Comparison of ENCODE assay signal across 8 cellular contexts in genomic region chr15:87672309-87672897, GRCh38.
A peak's percentile ranks its signal among the peaks of the same experiment; 100 is the strongest.
DNase-seq lines count a peak whose midpoint lies in the region; ATAC-seq and TF ChIP-seq lines count a peak whose summit lies in the region.

No MANE protein-coding gene starts in this region.

- no peaks in the 10 kb centered on the region for H3K9me2 ChIP-seq in SK-N-SH

- H3K27ac ChIP-seq in SK-N-SH (ENCODE audit: low read depth in 2 of 2, low read length in 1 of 2) (no peak overlapping the region; a peak in 1 of 4 replicates), testis (no peak overlapping the region)

- peaks cover 27% of the 10 kb centered on the region for H3K9me3 Mint-ChIP-seq in activated CD4-positive, alpha-beta memory T cell treated with anti-CD3 and anti-CD28 coated beads for 36 hours

- H3K4me1 ChIP-seq in SK-N-SH (ENCODE audit: control insufficient read depth in 1 of 2, insufficient read depth in 2 of 2, low read depth in 1 of 2, low read length in 1 of 2) (peaks cover 0 to 12% of the 10 kb centered on the region in 2 experiments; a peak in 2 of 4 replicates), testis (no peaks in the 10 kb centered on the region)

- H3K36me3 Mint-ChIP-seq in activated CD4-positive, alpha-beta memory T cell treated with anti-CD3 and anti-CD28 coated beads for 36 hours = peaks cover 6% of the 10 kb centered on the region

- H3K79me2 ChIP-seq in SK-N-SH (ENCODE audit: insufficient read depth) = no peaks in the 10 kb centered on the region

- no peaks in the 10 kb centered on the region for H4K20me1 ChIP-seq in SK-N-SH (ENCODE audit: insufficient read depth)

- no peak for TF ChIP-seq POLR2A in testis (IDR thresholded peaks at IDR 0.05)

- peak; percentile 72 for TF ChIP-seq CTCF in SK-N-SH (IDR thresholded peaks at IDR 0.05)
- peak in 2 of 3 experiments; percentile 54 to 64 for TF ChIP-seq CTCF in testis (IDR thresholded peaks at IDR 0.05)

- H3K27ac Mint-ChIP-seq in activated CD4-positive, alpha-beta memory T cell treated with anti-CD3 and anti-CD28 coated beads for 36 hours = no peak overlapping the region

- 15% methylated on average over 4 of the region's 4 CpGs for WGBS in SK-N-SH (ENCODE audit: low lambda C conversion rate)
- 35 to 39% methylated on average over 4 of the region's 4 CpGs for WGBS in testis, 2 donors

- ATAC-seq in left cardiac atrium = peak; percentile 8 to 33

- H3K4me3 Mint-ChIP-seq in activated CD4-positive, alpha-beta memory T cell treated with anti-CD3 and anti-CD28 coated beads for 36 hours = no peak overlapping the region

- no peak overlapping the region for H2AFZ ChIP-seq in SK-N-SH (ENCODE audit: low read depth)

- peak; percentile 55 for DNase-seq in DMS 273 (lab: John Stamatoyannopoulos, UW; ENCODE audit: unreplicated experiment)
- no peak for DNase-seq in DMS 273 treated with DMSO at 0.1 percent for 48 hours (lab: John Stamatoyannopoulos, UW)
- DNase-seq in SK-N-SH = peak; percentile 27
- peak; percentile 23 for DNase-seq in left cardiac atrium
- DNase-seq in testis = peak; percentile 56
- no peak for DNase-seq in NCI-H1436 (lab: John Stamatoyannopoulos, UW)
- no peak for DNase-seq in activated CD4-positive, alpha-beta memory T cell treated with anti-CD3 and anti-CD28 coated beads for 36 hours
- DNase-seq in 8988T = no peak

- no peak for TF ChIP-seq EP300 in SK-N-SH (IDR thresholded peaks at IDR 0.05; ENCODE audit: borderline replicate concordance in 1 of 2, low read depth in 1 of 2, low read length in 1 of 2)

- CTCF ChIA-PET in SK-N-SH (lab: Yijun Ruan, JAX) = interaction anchor here (1.0 to 2.8 kb wide), 8 partner anchors 10 to 603 kb away, joined by 3 to 7 read pairs (median 4); no protein-coding TSS in a partner anchor
- CTCF ChIA-PET in activated CD4-positive, alpha-beta memory T cell treated with anti-CD3 and anti-CD28 coated beads for 36 hours (lab: Charles Lee) = no interaction called here

- no peak overlapping the region for H3K4me2 ChIP-seq in SK-N-SH

- no peak overlapping the region for H3K4me3 ChIP-seq in SK-N-SH (ENCODE audit: low read depth in 2 of 2, low read length in 1 of 2)
- no peak overlapping the region for H3K4me3 ChIP-seq in testis

- peaks cover 2% of the 10 kb centered on the region for H3K27me3 Mint-ChIP-seq in activated CD4-positive, alpha-beta memory T cell treated with anti-CD3 and anti-CD28 coated beads for 36 hours

- H3F3A ChIP-seq in SK-N-SH (replicated peaks; ENCODE audit: insufficient read depth) = no peaks in the 10 kb centered on the region

- H3K27me3 ChIP-seq in SK-N-SH (ENCODE audit: insufficient read depth) = no peaks in the 10 kb centered on the region
- no peaks in the 10 kb centered on the region for H3K27me3 ChIP-seq in testis

- H3K36me3 ChIP-seq in SK-N-SH (replicated peaks in 1 of 2; ENCODE audit: control insufficient read depth in 1 of 2, insufficient read depth in 2 of 2, low read length in 1 of 2) (no peaks in the 10 kb centered on the region), testis (ENCODE audit: low read depth, missing control alignments) (no peaks in the 10 kb centered on the region)

- peak; percentile 76 for TF ChIP-seq RAD21 in SK-N-SH (IDR thresholded peaks at IDR 0.05; ENCODE audit: low read length)

- no peaks in the 10 kb centered on the region for H3K4me1 Mint-ChIP-seq in activated CD4-positive, alpha-beta memory T cell treated with anti-CD3 and anti-CD28 coated beads for 36 hours (ENCODE audit: low read depth)

- intact Hi-C loops in left cardiac atrium (cut with DNase I) = loop anchor here (5.0 to 10.0 kb wide), 2 partner anchors 572 to 575 kb away; no protein-coding TSS in a partner anchor
- intact Hi-C loops in testis (cut with DNase I; ENCODE audit: low total_unique reads) = loop anchor here (10.0 kb wide), 2 partner anchors 58 to 572 kb away; no protein-coding TSS in a partner anchor
- intact Hi-C loops in activated CD4-positive, alpha-beta memory T cell treated with anti-CD3 and anti-CD28 coated beads for 36 hours (cut with micrococcal nuclease) = no loop called here

- H3K9ac ChIP-seq in SK-N-SH = no peak overlapping the region

- POLR2A ChIA-PET in SK-N-SH (lab: Yijun Ruan, JAX) = no interaction called here
- POLR2A ChIA-PET in activated CD4-positive, alpha-beta memory T cell treated with anti-CD3 and anti-CD28 coated beads for 36 hours (lab: Charles Lee) = no interaction called here

- H3K9me3 ChIP-seq in SK-N-SH (no peaks in the 10 kb centered on the region), testis (no peaks in the 10 kb centered on the region)

TF ChIP-seq in SK-N-SH, 30 proteins besides CTCF, POLR2A, EP300 and RAD21:
- no peak for TF ChIP-seq MXI1 (IDR thresholded peaks at IDR 0.05; ENCODE audit: low read depth, low read length)
- no peak for TF ChIP-seq RXRA (IDR thresholded peaks at IDR 0.05; ENCODE audit: borderline replicate concordance, low read depth)
- TF ChIP-seq SMC3 (IDR thresholded peaks at IDR 0.05; ENCODE audit: low read depth, low read length) = peak; percentile 77

Comparison
In these comparisons a context has a peak if more than half of its experiments do, and no peak if none do; other contexts are left out.
1. DNase-seq: peak in DMS 273 (single experiment), SK-N-SH (single experiment), left cardiac atrium (single experiment) and testis (single experiment); none in DMS 273 treated with DMSO at 0.1 percent for 48 hours (single experiment), NCI-H1436 (single experiment), activated CD4-positive, alpha-beta memory T cell treated with anti-CD3 and anti-CD28 coated beads for 36 hours (single experiment) and 8988T (single experiment).